14 cellular contexts compared by ENCODE assay signal in genomic region chr22:26718905-26719304, GRCh38.
A peak's percentile ranks its signal among the peaks of the same experiment; 100 is the strongest.
DNase-seq lines count a peak whose midpoint lies in the region; ATAC-seq and TF ChIP-seq lines count a peak whose summit lies in the region.
"Had no signal": no experiment of that assay in that cellular context is flagged by ENCODE, and none has a peak within 500 bp of the region (broad histone marks: within the 10 kb centered on the region; RNA-seq: fewer than 3 reads in every experiment).

No MANE protein-coding gene starts in this region.

- H3K27me3 ChIP-seq in GM23248 (replicated peaks; ENCODE audit: insufficient read depth) (no peaks in the 10 kb centered on the region), RWPE2 (ENCODE audit: insufficient read depth, poor library complexity, severe bottlenecking) (no peaks in the 10 kb centered on the region), fibroblast of lung (ENCODE audit: control insufficient read depth, insufficient read depth, low read length) (no peaks in the 10 kb centered on the region)

- H3K36me3 ChIP-seq in GM23248 (ENCODE audit: low read depth) (no peaks in the 10 kb centered on the region), RWPE2 (ENCODE audit: low read depth) (no peaks in the 10 kb centered on the region), fibroblast of lung (ENCODE audit: control insufficient read depth, insufficient read depth, low read length) (no peaks in the 10 kb centered on the region)

- peaks cover 4% of the 10 kb centered on the region for H3K4me1 Mint-ChIP-seq in activated naive CD4-positive, alpha-beta T cell treated with anti-CD3 and anti-CD28 coated beads for 36 hours (ENCODE audit: low read depth)

- H3K36me3 Mint-ChIP-seq in activated naive CD4-positive, alpha-beta T cell treated with anti-CD3 and anti-CD28 coated beads for 36 hours (ENCODE audit: low read depth), result peaks cover 24% of the 10 kb centered on the region

- H3K4me3 Mint-ChIP-seq in activated naive CD4-positive, alpha-beta T cell treated with anti-CD3 and anti-CD28 coated beads for 36 hours, result no peak overlapping the region
- H3K4me3 Mint-ChIP-seq: activated naive CD4-positive, alpha-beta T cell treated with anti-CD3 and anti-CD28 coated beads, Interleukin-2, amount 50 U/mL, for 24 hours; effector memory CD8-positive, alpha-beta T cell; naive B cell had no signal

- H2AFZ ChIP-seq in GM23248, result no peak overlapping the region
- H2AFZ ChIP-seq in fibroblast of lung (ENCODE audit: low read length), result no peak overlapping the region

- no peaks in the 10 kb centered on the region for H3K27me3 Mint-ChIP-seq in activated naive CD4-positive, alpha-beta T cell treated with anti-CD3 and anti-CD28 coated beads for 36 hours (ENCODE audit: low read depth)
- H3K27me3 Mint-ChIP-seq: activated naive CD4-positive, alpha-beta T cell treated with anti-CD3 and anti-CD28 coated beads, Interleukin-2, amount 50 U/mL, for 24 hours; effector memory CD8-positive, alpha-beta T cell; naive B cell had no signal

- DNase-seq in GM23248 (peak; percentile 93), RWPE2 (ENCODE audit: low spot score) (no peak), fibroblast of lung (ENCODE audit: low read depth in 2 of 2) (peak; percentile 80 to 98), smooth muscle cell of the brain vasculature (ENCODE audit: low read depth, low spot score) (peak; percentile 21), NK-92 (lab: John Stamatoyannopoulos, UW; ENCODE audit: unreplicated experiment) (no peak), NCI-H774 (lab: John Stamatoyannopoulos, UW) (no peak)
- no peak for DNase-seq in activated naive CD4-positive, alpha-beta T cell treated with anti-CD3 and anti-CD28 coated beads for 36 hours
- DNase-seq: activated CD4-positive, alpha-beta T cell treated with anti-CD3 and anti-CD28 coated beads for 1 hour; effector memory CD8-positive, alpha-beta T cell; naive B cell; NCI-H2171 treated with DMSO at 0.1 percent for 48 hours; Right ventricle myocardium superior had no signal

- WGBS in GM23248 (ENCODE audit: low coverage in 1 of 2, low lambda C conversion rate in 2 of 2, missing lambda C conversion rate in 2 of 2), 2 experiments, result 0 to 1% methylated on average over 4 of the region's 4 CpGs

- TF ChIP-seq CTCF in RWPE2 (IDR thresholded peaks at IDR 0.05; ENCODE audit: poor library complexity, severe bottlenecking), result no peak
- no peak for TF ChIP-seq CTCF in fibroblast of lung (conservative IDR thresholded peaks at IDR 0.05 in 1 of 2, IDR thresholded peaks at IDR 0.05 in 1 of 2; ENCODE audit: low read depth in 1 of 2, low read length in 2 of 2)

- H4K20me1 ChIP-seq in GM23248 (ENCODE audit: insufficient read depth) (no peaks in the 10 kb centered on the region), fibroblast of lung (ENCODE audit: control insufficient read depth, extremely low read depth, insufficient read depth, low read length) (no peaks in the 10 kb centered on the region)

- intact Hi-C loops in activated naive CD4-positive, alpha-beta T cell treated with anti-CD3 and anti-CD28 coated beads for 36 hours (cut with micrococcal nuclease), result no loop called here

- H3K9me3 Mint-ChIP-seq in activated naive CD4-positive, alpha-beta T cell treated with anti-CD3 and anti-CD28 coated beads for 36 hours, result no peaks in the 10 kb centered on the region
- H3K9me3 Mint-ChIP-seq: activated naive CD4-positive, alpha-beta T cell treated with anti-CD3 and anti-CD28 coated beads, Interleukin-2, amount 50 U/mL, for 24 hours; effector memory CD8-positive, alpha-beta T cell; naive B cell had no signal

- H3K9me3 ChIP-seq in GM23248 (ENCODE audit: low read depth) (no peaks in the 10 kb centered on the region), RWPE2 (ENCODE audit: severe bottlenecking) (no peaks in the 10 kb centered on the region), fibroblast of lung (ENCODE audit: control insufficient read depth, insufficient read depth, low read depth, low read length) (no peaks in the 10 kb centered on the region)

- H3K79me2 ChIP-seq in GM23248 (ENCODE audit: insufficient read depth), result peaks cover 18% of the 10 kb centered on the region
- H3K79me2 ChIP-seq in fibroblast of lung (ENCODE audit: control insufficient read depth, insufficient read depth, low read length), result no peaks in the 10 kb centered on the region

- peak; percentile 52; the same call in 1 of the 3 replicates for ATAC-seq in RWPE2 (ENCODE audit: low read depth)
- ATAC-seq: effector memory CD8-positive, alpha-beta T cell; K562 had no signal

- peaks cover 48% of the 10 kb centered on the region for H3F3A ChIP-seq in GM23248 (ENCODE audit: insufficient read depth)

- peaks cover 50% of the 10 kb centered on the region for H3K4me1 ChIP-seq in GM23248 (ENCODE audit: insufficient read depth)
- H3K4me1 ChIP-seq in RWPE2 (ENCODE audit: insufficient read depth, poor library complexity, severe bottlenecking), result peaks cover 12% of the 10 kb centered on the region
- H3K4me1 ChIP-seq in fibroblast of lung (ENCODE audit: control insufficient read depth, extremely low read depth, insufficient read depth, low read length), result peaks cover 13% of the 10 kb centered on the region

- H3K4me2 ChIP-seq in GM23248 (ENCODE audit: unreplicated experiment) (peak overlapping the region; percentile 48), fibroblast of lung (ENCODE audit: extremely low read depth, insufficient read depth, low read length) (peak overlapping the region; percentile 33)

- CTCF ChIA-PET in activated naive CD4-positive, alpha-beta T cell treated with anti-CD3 and anti-CD28 coated beads for 36 hours (lab: Charles Lee), result no interaction called here

- no peak overlapping the region for H3K27ac Mint-ChIP-seq in activated naive CD4-positive, alpha-beta T cell treated with anti-CD3 and anti-CD28 coated beads for 36 hours
- H3K27ac Mint-ChIP-seq: activated naive CD4-positive, alpha-beta T cell treated with anti-CD3 and anti-CD28 coated beads, Interleukin-2, amount 50 U/mL, for 24 hours; effector memory CD8-positive, alpha-beta T cell had no signal

- H3K27ac ChIP-seq in GM23248, result peak overlapping the region; percentile 84
- peak overlapping the region; percentile 32 for H3K27ac ChIP-seq in RWPE2 (ENCODE audit: poor library complexity, severe bottlenecking)
- H3K27ac ChIP-seq in fibroblast of lung (ENCODE audit: insufficient read depth, low read length), result peak overlapping the region; percentile 30

- H3K4me3 ChIP-seq in GM23248 (no peak overlapping the region), RWPE2 (ENCODE audit: severe bottlenecking) (no peak overlapping the region), fibroblast of lung (replicated peaks in 1 of 4; ENCODE audit: control extremely low read depth in 1 of 4, insufficient read depth in 1 of 4, low read depth in 3 of 4, low read length in 4 of 4) (no peak overlapping the region)
- H3K4me3 ChIP-seq: K562 had no signal

- in situ Hi-C loops in GM23248 (cut with MboI), result no loop called here

- H3K9me2 ChIP-seq in GM23248 (ENCODE audit: insufficient read depth), result no peaks in the 10 kb centered on the region

- peak overlapping the region; percentile 51; the same call in 1 of the 2 replicates for H3K9ac ChIP-seq in GM23248
- no peak overlapping the region for H3K9ac ChIP-seq in fibroblast of lung (ENCODE audit: insufficient read depth, low read length)

Comparison
In these comparisons a context has a peak if more than half of its experiments do, and no peak if none do; other contexts are left out.
1. DNase-seq: peak in GM23248 (single experiment), fibroblast of lung (2 of 2) and smooth muscle cell of the brain vasculature (single experiment); none in RWPE2 (single experiment), NK-92 (single experiment), NCI-H774 (single experiment) and activated naive CD4-positive, alpha-beta T cell treated with anti-CD3 and anti-CD28 coated beads for 36 hours (single experiment).
2. H3K27ac ChIP-seq: peak in every context shown above with its lines; median percentile 84 in GM23248; 32 in RWPE2; 30 in fibroblast of lung.